In the genomic region with DNA sequence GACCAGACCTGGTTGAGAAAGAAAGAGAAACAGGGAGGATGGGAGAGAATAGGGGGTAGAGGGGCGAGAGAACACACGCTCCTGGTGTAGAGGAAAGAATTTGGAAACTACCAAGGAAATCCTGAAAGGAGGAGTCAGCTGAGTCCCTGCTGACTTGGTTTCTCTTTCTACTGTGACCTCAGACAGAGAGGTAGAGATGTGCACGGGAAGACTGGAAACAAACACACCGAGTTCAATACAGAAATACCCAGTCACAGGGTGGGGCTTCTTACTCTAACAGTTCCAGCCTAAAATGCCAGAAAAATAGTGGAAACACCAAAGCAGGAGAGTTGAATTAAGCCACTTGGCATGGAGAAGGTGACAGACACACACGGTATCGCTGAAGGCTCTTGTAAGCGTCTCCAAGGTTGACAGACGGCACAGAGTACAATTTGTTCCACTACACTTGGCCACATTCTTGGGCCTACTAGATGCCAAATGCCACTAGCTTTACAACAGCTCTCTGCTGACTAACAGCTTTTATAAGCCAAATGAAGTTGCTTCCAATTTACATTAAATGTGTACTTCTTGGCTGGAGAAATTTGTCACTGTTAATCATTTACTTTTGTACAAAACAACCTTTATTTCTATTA, we compare ENCODE assay signal across 9 cellular contexts. TPM values are rescaled to one million over a fixed set of nuclear protein-coding genes. Genes with fewer than 3 reads are reported as not detected.
A peak's percentile ranks its signal among the peaks of the same experiment; 100 is the strongest.
DNase-seq lines count a peak whose midpoint lies in the region; ATAC-seq and TF ChIP-seq lines count a peak whose summit lies in the region.
"Had no signal": no experiment of that assay in that cellular context is flagged by ENCODE, and none has a peak within 500 bp of the region (broad histone marks: within the 10 kb centered on the region; RNA-seq: fewer than 3 reads in every experiment).

No MANE protein-coding gene starts in this region.

- peaks cover 12% of the 10 kb centered on the region; the same call in 2 of the 3 replicates for H3K36me3 Mint-ChIP-seq in GM23338 (ENCODE audit: low read depth)
- peaks cover 42% of the 10 kb centered on the region for H3K36me3 Mint-ChIP-seq in brain
- H3K36me3 Mint-ChIP-seq in immature natural killer cell, result peaks cover 0 to 6% (median 6%) of the 10 kb centered on the region in 3 donors
- H3K36me3 Mint-ChIP-seq in activated naive CD8-positive, alpha-beta T cell treated with anti-CD3 and anti-CD28 coated beads, Interleukin-2, amount 50 U/mL, for 24 hours (ENCODE audit: low read depth), result no peaks in the 10 kb centered on the region

- TF ChIP-seq CTCF in GM23338 (conservative IDR thresholded peaks at IDR 0.05; ENCODE audit: low read depth in 2 of 2) (no peak), brain (conservative IDR thresholded peaks at IDR 0.05) (no peak)

- DNase-seq in GM23338 (ENCODE audit: low spot score) (no peak), immature natural killer cell (no peak), NCI-H2107 treated with DMSO at 0.1 percent for 48 hours (lab: John Stamatoyannopoulos, UW; ENCODE audit: unreplicated experiment) (no peak), NCI-H1436 (lab: John Stamatoyannopoulos, UW) (no peak)
- no peak for DNase-seq in activated naive CD8-positive, alpha-beta T cell treated with anti-CD3 and anti-CD28 coated beads, Interleukin-2, amount 50 U/mL, for 24 hours
- DNase-seq: retina had no signal

- H3K4me2 ChIP-seq in GM23338, result no peak overlapping the region
- peak overlapping the region; percentile 62 for H3K4me2 ChIP-seq in skeletal muscle satellite cell (ENCODE audit: low read length)

- H3F3A ChIP-seq in GM23338 (replicated peaks; ENCODE audit: low read depth), result no peaks in the 10 kb centered on the region

- H3K4me1 ChIP-seq in GM23338 (ENCODE audit: insufficient read depth) (peaks cover 33% of the 10 kb centered on the region), skeletal muscle satellite cell (ENCODE audit: control insufficient read depth, insufficient read depth, low read length) (peaks cover 33% of the 10 kb centered on the region)

- no peaks in the 10 kb centered on the region for H3K9me3 Mint-ChIP-seq in GM23338
- H3K9me3 Mint-ChIP-seq in brain, result peaks cover 4 to 24% (median 16%) of the 10 kb centered on the region in 5 experiments
- H3K9me3 Mint-ChIP-seq in immature natural killer cell, result no peaks in the 10 kb centered on the region
- peaks cover 4% of the 10 kb centered on the region for H3K9me3 Mint-ChIP-seq in activated naive CD8-positive, alpha-beta T cell treated with anti-CD3 and anti-CD28 coated beads, Interleukin-2, amount 50 U/mL, for 24 hours

- H3K27me3 ChIP-seq in GM23338 (ENCODE audit: insufficient read depth) (no peaks in the 10 kb centered on the region), skeletal muscle satellite cell (ENCODE audit: control insufficient read depth, insufficient read depth, low read length) (no peaks in the 10 kb centered on the region)

- ATAC-seq in GM23338 (no peak), GM21381 (IDR thresholded peaks at IDR 0.05; ENCODE audit: unreplicated experiment) (no peak)
- no peak for ATAC-seq in activated naive CD8-positive, alpha-beta T cell treated with anti-CD3 and anti-CD28 coated beads, Interleukin-2, amount 50 U/mL, for 24 hours

- H3K4me1 Mint-ChIP-seq in GM23338 (peaks cover 35% of the 10 kb centered on the region), brain (peaks cover 32% of the 10 kb centered on the region), immature natural killer cell (peaks cover 42 to 57% of the 10 kb centered on the region in 2 donors)
- peaks cover 5% of the 10 kb centered on the region for H3K4me1 Mint-ChIP-seq in activated naive CD8-positive, alpha-beta T cell treated with anti-CD3 and anti-CD28 coated beads, Interleukin-2, amount 50 U/mL, for 24 hours

- H2AFZ ChIP-seq in GM23338, result no peak overlapping the region

- H3K9ac ChIP-seq in skeletal muscle satellite cell (ENCODE audit: low read depth, low read length), result peak overlapping the region; percentile 48

- no peaks in the 10 kb centered on the region for H3K9me2 ChIP-seq in GM23338 (ENCODE audit: insufficient read depth)

- peak overlapping the region; percentile 39; the same call in 1 of the 2 replicates for H3K27ac ChIP-seq in GM23338 (ENCODE audit: low read depth)

- no peaks in the 10 kb centered on the region for H3K9me3 ChIP-seq in skeletal muscle satellite cell (replicated peaks; ENCODE audit: low read length)

- peak overlapping the region; percentile 11; the same call in 1 of the 2 replicates for H3K27ac Mint-ChIP-seq in GM23338
- peak overlapping the region in 3 of 5 experiments; percentile 12 to 86 (median 54) for H3K27ac Mint-ChIP-seq in brain
- H3K27ac Mint-ChIP-seq in immature natural killer cell, result peak overlapping the region; percentile 39 to 88 (median 78)
- H3K27ac Mint-ChIP-seq in activated naive CD8-positive, alpha-beta T cell treated with anti-CD3 and anti-CD28 coated beads, Interleukin-2, amount 50 U/mL, for 24 hours, result no peak overlapping the region

- peaks cover 100% of the 10 kb centered on the region for H3K79me2 ChIP-seq in GM23338 (replicated peaks; ENCODE audit: insufficient read depth)

- peaks cover 46% of the 10 kb centered on the region for H4K20me1 ChIP-seq in GM23338 (replicated peaks; ENCODE audit: insufficient read depth)

- no peak overlapping the region for H3K4me3 ChIP-seq in GM23338
- peak overlapping the region; percentile 36 for H3K4me3 ChIP-seq in skeletal muscle satellite cell (ENCODE audit: low read length)

- H3K27me3 Mint-ChIP-seq in GM23338 (ENCODE audit: insufficient read depth, low read depth, poor library complexity) (peaks cover 7% of the 10 kb centered on the region), brain (no peaks in the 10 kb centered on the region), immature natural killer cell (ENCODE audit: low read depth in 3 of 3) (no peaks in the 10 kb centered on the region)
- H3K27me3 Mint-ChIP-seq in activated naive CD8-positive, alpha-beta T cell treated with anti-CD3 and anti-CD28 coated beads, Interleukin-2, amount 50 U/mL, for 24 hours, result no peaks in the 10 kb centered on the region

- no peak overlapping the region for H3K4me3 Mint-ChIP-seq in GM23338
- peak overlapping the region in 1 of 5 experiments; percentile 59 for H3K4me3 Mint-ChIP-seq in brain
- peak overlapping the region in 4 of 5 donors; percentile 25 to 69 (median 40) for H3K4me3 Mint-ChIP-seq in immature natural killer cell
- H3K4me3 Mint-ChIP-seq in activated naive CD8-positive, alpha-beta T cell treated with anti-CD3 and anti-CD28 coated beads, Interleukin-2, amount 50 U/mL, for 24 hours, result no peak overlapping the region

- H3K36me3 ChIP-seq in GM23338 (ENCODE audit: insufficient read depth), result no peaks in the 10 kb centered on the region
- no peaks in the 10 kb centered on the region for H3K36me3 ChIP-seq in skeletal muscle satellite cell (ENCODE audit: insufficient read depth, low read length)

TF ChIP-seq in GM23338, 12 proteins besides CTCF, POLR2A, EP300 and RAD21 (continues in another document):
- no peak for TF ChIP-seq POLR2AphosphoS5 (IDR thresholded peaks at IDR 0.05; ENCODE audit: low read depth)
- TF ChIP-seq, protein P1, sequence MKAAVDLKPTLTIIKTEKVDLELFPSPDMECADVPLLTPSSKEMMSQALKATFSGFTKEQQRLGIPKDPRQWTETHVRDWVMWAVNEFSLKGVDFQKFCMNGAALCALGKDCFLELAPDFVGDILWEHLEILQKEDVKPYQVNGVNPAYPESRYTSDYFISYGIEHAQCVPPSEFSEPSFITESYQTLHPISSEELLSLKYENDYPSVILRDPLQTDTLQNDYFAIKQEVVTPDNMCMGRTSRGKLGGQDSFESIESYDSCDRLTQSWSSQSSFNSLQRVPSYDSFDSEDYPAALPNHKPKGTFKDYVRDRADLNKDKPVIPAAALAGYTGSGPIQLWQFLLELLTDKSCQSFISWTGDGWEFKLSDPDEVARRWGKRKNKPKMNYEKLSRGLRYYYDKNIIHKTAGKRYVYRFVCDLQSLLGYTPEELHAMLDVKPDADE (IDR thresholded peaks at IDR 0.05), result no peak

RNA-seq across cellular contexts. Expression of a gene that starts 28.0 kb away (rescaled TPM):
- 21.4 and 25.4 TPM in 2 replicates for total RNA-seq in GM23338 (2014; rRNA removed; shearing (Covaris generic))
- polyA plus RNA-seq in GM23338 (2016; fragmentation: Nextera tagmentation; extraction: Ambion mirVana) (10.5 and 11.3 TPM in 2 replicates), brain (ENCODE audit: insufficient read depth, low read depth, low replicate concordance) (2.3 TPM), immature natural killer cell (1 to 10 TPM in 2 of 3 donors, under 1 TPM in 1; 0.59 to 1.8 (median 1.3) TPM)
- 9.4 and 11.1 TPM in 2 replicates for total RNA-seq in skeletal muscle satellite cell (2012; rRNA removed)

Comparison
In these comparisons a context has a peak if more than half of its experiments do, and no peak if none do; other contexts are left out.
1. H3K4me3 Mint-ChIP-seq: peak in immature natural killer cell (4 of 5); none in GM23338 (single experiment) and activated naive CD8-positive, alpha-beta T cell treated with anti-CD3 and anti-CD28 coated beads, Interleukin-2, amount 50 U/mL, for 24 hours (single experiment).